In the genomic region with DNA sequence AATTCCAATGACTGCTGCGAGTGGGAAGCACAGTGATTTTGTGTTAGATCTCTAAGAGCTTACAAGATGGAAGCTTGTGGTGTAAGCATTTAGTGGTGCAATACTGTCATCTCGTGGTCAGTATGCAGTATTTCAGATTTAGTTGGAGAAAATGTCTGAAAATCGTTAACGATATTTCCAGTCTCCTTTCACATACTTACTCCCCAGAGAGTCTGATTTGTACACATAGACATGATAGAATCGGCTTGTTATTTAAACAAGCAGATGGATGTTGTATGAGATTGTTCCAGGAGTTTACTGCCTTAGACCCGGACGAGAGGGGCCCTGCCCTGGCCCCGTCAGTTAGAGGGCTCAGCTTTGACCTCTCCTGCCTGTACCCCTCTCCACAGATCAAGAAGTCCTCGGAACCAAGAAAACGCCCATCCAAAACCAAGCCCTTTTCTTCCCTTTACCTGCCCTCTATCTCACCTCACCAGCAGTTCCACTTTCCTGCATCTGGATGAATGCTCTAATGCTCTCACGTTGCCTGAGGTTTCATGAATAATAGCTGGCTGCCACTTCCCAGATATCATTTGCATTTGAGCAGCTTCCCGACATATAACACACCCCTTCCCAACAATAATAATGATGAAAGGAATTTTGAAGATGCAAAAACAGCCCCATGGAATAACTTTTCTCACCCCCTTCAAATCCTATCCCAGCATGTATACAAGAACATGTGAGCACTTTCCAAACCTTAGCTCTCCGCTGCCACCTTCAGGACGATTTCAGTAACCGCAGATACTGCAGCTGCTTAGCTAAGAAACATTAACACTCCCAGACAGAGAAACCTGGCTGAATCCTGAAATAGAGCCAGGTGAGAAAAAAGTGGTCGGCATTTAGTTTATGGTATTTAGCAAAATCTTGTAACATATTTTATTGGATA, we compare ENCODE assay signal across 8 cellular contexts.
A peak's percentile ranks its signal among the peaks of the same experiment; 100 is the strongest.
DNase-seq lines count a peak whose midpoint lies in the region; ATAC-seq and TF ChIP-seq lines count a peak whose summit lies in the region.

No MANE protein-coding gene starts in this region.

- no peak overlapping the region for H3K27ac Mint-ChIP-seq in activated T-cell treated with anti-CD3 and anti-CD28 coated beads, Interleukin-2, amount 50 U/mL, for 72 hours
- H3K27ac Mint-ChIP-seq in natural killer cell treated with Interleukin-12 subunit alpha and Interleukin-12 subunit beta and Interleukin-15 and Interleukin-18, amount 100 ng/mL, for 72 hours = no peak overlapping the region
- no peak overlapping the region for H3K27ac Mint-ChIP-seq in stimulated activated naive B cell treated with anti-CD40 and anti-IgM and Interleukin-4, amounts not matched to agents 10 μg/mL and 1 μg/mL and 100 μg/mL, for 72 hours

- BruUV-seq in Panc1 (replicated peaks; lab: Mats Ljungman, UMichigan) = no TSS peak

- H3K9me3 ChIP-seq in Panc1 (ENCODE audit: control insufficient read depth, insufficient read depth, low read depth, low read length) = no peaks in the 10 kb centered on the region

- H3K27me3 ChIP-seq in KMS-11 (ENCODE audit: insufficient read depth, low read depth) (no peaks in the 10 kb centered on the region), Panc1 (ENCODE audit: control insufficient read depth, insufficient read depth, low read length) (no peaks in the 10 kb centered on the region)

- H3K9me3 Mint-ChIP-seq in activated T-cell treated with anti-CD3 and anti-CD28 coated beads, Interleukin-2, amount 50 U/mL, for 72 hours = no peaks in the 10 kb centered on the region
- no peaks in the 10 kb centered on the region for H3K9me3 Mint-ChIP-seq in natural killer cell treated with Interleukin-12 subunit alpha and Interleukin-12 subunit beta and Interleukin-15 and Interleukin-18, amount 100 ng/mL, for 72 hours
- H3K9me3 Mint-ChIP-seq in stimulated activated naive B cell treated with anti-CD40 and anti-IgM and Interleukin-4, amounts not matched to agents 10 μg/mL and 1 μg/mL and 100 μg/mL, for 72 hours = no peaks in the 10 kb centered on the region

- peak overlapping the region; percentile 6; the same call in 1 of the 2 replicates for H3K9ac ChIP-seq in KMS-11

- no peak overlapping the region for H3K27ac ChIP-seq in KMS-11
- peak overlapping the region; percentile 53; the same call in 1 of the 2 replicates for H3K27ac ChIP-seq in Panc1 (ENCODE audit: low read length)

- CTCF ChIA-PET in Panc1 (lab: Charles Lee) = interaction anchor here (0.5 to 1.7 kb wide), 6 partner anchors 71 to 1045 kb away, joined by 3 to 8 read pairs (median 3); no protein-coding TSS in a partner anchor

- peak; percentile 88 for TF ChIP-seq CTCF in KMS-11 (conservative IDR thresholded peaks at IDR 0.05; ENCODE audit: low read depth, low read length)
- TF ChIP-seq CTCF in Panc1 (IDR thresholded peaks at IDR 0.05) = peak; percentile 74
- peak; percentile 99 for TF ChIP-seq CTCF in fibroblast of mammary gland (conservative IDR thresholded peaks at IDR 0.05; ENCODE audit: control insufficient read depth, insufficient read depth, low read depth, low read length)

- no peaks in the 10 kb centered on the region for H3K36me3 ChIP-seq in KMS-11 (ENCODE audit: insufficient read depth)
- H3K36me3 ChIP-seq in Panc1 (ENCODE audit: control insufficient read depth, insufficient read depth, low read length) = no peaks in the 10 kb centered on the region

- intact Hi-C loops in Panc1 (cut with micrococcal nuclease; ENCODE audit: unreplicated experiment) = loop anchor here (5.0 to 10.0 kb wide), 5 partner anchors 197 to 1898 kb away; partner anchors contain the start of gene ADAMTS1

- in situ Hi-C loops in Panc1 (cut with HindIII; ENCODE audit: low pct_unique_long_range_greater_than_20kb, low sequenced_read_pairs) = no loop called here

- H3K4me2 ChIP-seq in KMS-11 = peak overlapping the region; percentile 60

- DNase-seq in DMS79 treated with DMSO at 0.1 percent for 48 hours (lab: John Stamatoyannopoulos, UW) (peak; percentile 72), Panc1 (ENCODE audit: low read depth, low spot score) (peak; percentile 63), fibroblast of mammary gland (ENCODE audit: low read depth) (peak; percentile 94)
- peak; percentile 74 to 75 for DNase-seq in activated T-cell treated with anti-CD3 and anti-CD28 coated beads, Interleukin-2, amount 50 U/mL, for 72 hours
- peak; percentile 73 for DNase-seq in natural killer cell treated with Interleukin-12 subunit alpha and Interleukin-12 subunit beta and Interleukin-15 and Interleukin-18, amount 100 ng/mL, for 72 hours (ENCODE audit: low spot score)
- peak; percentile 44 for DNase-seq in stimulated activated naive B cell treated with anti-CD40 and anti-IgM and Interleukin-4, amounts not matched to agents 10 μg/mL and 1 μg/mL and 100 μg/mL, for 72 hours

- H3K27me3 Mint-ChIP-seq in activated T-cell treated with anti-CD3 and anti-CD28 coated beads, Interleukin-2, amount 50 U/mL, for 72 hours (ENCODE audit: low read depth) = no peaks in the 10 kb centered on the region
- H3K27me3 Mint-ChIP-seq in natural killer cell treated with Interleukin-12 subunit alpha and Interleukin-12 subunit beta and Interleukin-15 and Interleukin-18, amount 100 ng/mL, for 72 hours = no peaks in the 10 kb centered on the region
- H3K27me3 Mint-ChIP-seq in stimulated activated naive B cell treated with anti-CD40 and anti-IgM and Interleukin-4, amounts not matched to agents 10 μg/mL and 1 μg/mL and 100 μg/mL, for 72 hours = peaks cover 0 to 3% of the 10 kb centered on the region in 2 donors

- H3K4me3 ChIP-seq in KMS-11 (IDR thresholded peaks at IDR 0.05; ENCODE audit: insufficient read depth, low read depth, low read length) = no peak overlapping the region
- H3K4me3 ChIP-seq in Panc1 (ENCODE audit: low read depth in 2 of 2, low read length in 2 of 2) = peak overlapping the region; percentile 28 to 52
- peak overlapping the region; percentile 38 for H3K4me3 ChIP-seq in fibroblast of mammary gland (ENCODE audit: control insufficient read depth, low read depth, low read length)

- POLR2A ChIA-PET in Panc1 (lab: Charles Lee) = interaction anchor here (0.6 kb wide), 1 partner anchor 113 kb away, joined by 3 read pairs; no protein-coding TSS in a partner anchor

- H4K20me1 ChIP-seq in KMS-11 (ENCODE audit: insufficient read depth) = no peaks in the 10 kb centered on the region

- H3K4me1 Mint-ChIP-seq in activated T-cell treated with anti-CD3 and anti-CD28 coated beads, Interleukin-2, amount 50 U/mL, for 72 hours (ENCODE audit: low read depth) = no peaks in the 10 kb centered on the region
- H3K4me1 Mint-ChIP-seq in natural killer cell treated with Interleukin-12 subunit alpha and Interleukin-12 subunit beta and Interleukin-15 and Interleukin-18, amount 100 ng/mL, for 72 hours (ENCODE audit: low read depth in 2 of 2) = peaks cover 0 to 12% of the 10 kb centered on the region in 2 donors
- no peaks in the 10 kb centered on the region for H3K4me1 Mint-ChIP-seq in stimulated activated naive B cell treated with anti-CD40 and anti-IgM and Interleukin-4, amounts not matched to agents 10 μg/mL and 1 μg/mL and 100 μg/mL, for 72 hours

- H3K4me1 ChIP-seq in KMS-11 (ENCODE audit: low read depth, poor library complexity, severe bottlenecking) (peaks cover 3% of the 10 kb centered on the region), Panc1 (ENCODE audit: control insufficient read depth, insufficient read depth, low read length) (no peaks in the 10 kb centered on the region; the same call in 1 of the 2 replicates)

- no peaks in the 10 kb centered on the region for H3K79me2 ChIP-seq in KMS-11 (ENCODE audit: insufficient read depth, low read depth)

- peak overlapping the region; percentile 89 for H2AFZ ChIP-seq in KMS-11 (ENCODE audit: low read depth)

- ATAC-seq in GM21737 (IDR thresholded peaks at IDR 0.05; ENCODE audit: unreplicated experiment) (peak; percentile 83), Panc1 (peak; percentile 94)
- peak; percentile 84 to 87 for ATAC-seq in activated T-cell treated with anti-CD3 and anti-CD28 coated beads, Interleukin-2, amount 50 U/mL, for 72 hours (replicated peaks in 1 of 2)
- peak; percentile 82 to 88 for ATAC-seq in natural killer cell treated with Interleukin-12 subunit alpha and Interleukin-12 subunit beta and Interleukin-15 and Interleukin-18, amount 100 ng/mL, for 72 hours
- ATAC-seq in stimulated activated naive B cell treated with anti-CD40 and anti-IgM and Interleukin-4, amounts not matched to agents 10 μg/mL and 1 μg/mL and 100 μg/mL, for 72 hours (replicated peaks) = peak; percentile 83 to 89

- no peaks in the 10 kb centered on the region for H3K36me3 Mint-ChIP-seq in activated T-cell treated with anti-CD3 and anti-CD28 coated beads, Interleukin-2, amount 50 U/mL, for 72 hours (ENCODE audit: insufficient read depth in 2 of 2)
- no peaks in the 10 kb centered on the region for H3K36me3 Mint-ChIP-seq in natural killer cell treated with Interleukin-12 subunit alpha and Interleukin-12 subunit beta and Interleukin-15 and Interleukin-18, amount 100 ng/mL, for 72 hours
- H3K36me3 Mint-ChIP-seq in stimulated activated naive B cell treated with anti-CD40 and anti-IgM and Interleukin-4, amounts not matched to agents 10 μg/mL and 1 μg/mL and 100 μg/mL, for 72 hours = peaks cover 0 to 4% of the 10 kb centered on the region in 2 donors

- H3K4me3 Mint-ChIP-seq in activated T-cell treated with anti-CD3 and anti-CD28 coated beads, Interleukin-2, amount 50 U/mL, for 72 hours = no peak overlapping the region
- H3K4me3 Mint-ChIP-seq in natural killer cell treated with Interleukin-12 subunit alpha and Interleukin-12 subunit beta and Interleukin-15 and Interleukin-18, amount 100 ng/mL, for 72 hours = no peak overlapping the region
- H3K4me3 Mint-ChIP-seq in stimulated activated naive B cell treated with anti-CD40 and anti-IgM and Interleukin-4, amounts not matched to agents 10 μg/mL and 1 μg/mL and 100 μg/mL, for 72 hours = no peak overlapping the region

Comparison
In these comparisons a context has a peak if more than half of its experiments do, and no peak if none do; other contexts are left out.
1. DNase-seq: peak in every context shown above with its lines; median percentile 94 in fibroblast of mammary gland; 74 in activated T-cell treated with anti-CD3 and anti-CD28 coated beads, Interleukin-2, amount 50 U/mL, for 72 hours; 73 in natural killer cell treated with Interleukin-12 subunit alpha and Interleukin-12 subunit beta and Interleukin-15 and Interleukin-18, amount 100 ng/mL, for 72 hours; 72 in DMS79 treated with DMSO at 0.1 percent for 48 hours; 63 in Panc1; 44 in stimulated activated naive B cell treated with anti-CD40 and anti-IgM and Interleukin-4, amounts not matched to agents 10 μg/mL and 1 μg/mL and 100 μg/mL, for 72 hours.